8 cellular contexts compared by ENCODE assay signal in genomic region chr3:93973160-93974126, GRCh38. TPM values are rescaled to one million over a fixed set of nuclear protein-coding genes. Genes with fewer than 3 reads are reported as not detected.
A peak's percentile ranks its signal among the peaks of the same experiment; 100 is the strongest.
DNase-seq lines count a peak whose midpoint lies in the region; ATAC-seq, FAIRE-seq and TF ChIP-seq lines count a peak whose summit lies in the region.

Gene PROS1 (minus strand): TSS chr3:93973896. CDS start chr3:93973749, 147 bp downstream.

- 0 out of 3 replicates have a peak, but pooled peaks have one; percentile 11 for TF ChIP-seq CTCF in A549 (IDR thresholded peaks at IDR 0.05)
- no peak for TF ChIP-seq CTCF in coronary artery (IDR thresholded peaks at IDR 0.05)
- no peak for TF ChIP-seq CTCF in kidney epithelial cell (IDR thresholded peaks at IDR 0.05; ENCODE audit: insufficient read depth, low read length, poor library complexity, severe bottlenecking)
- TF ChIP-seq CTCF in spleen (IDR thresholded peaks at IDR 0.05 in 8 of 11, conservative IDR thresholded peaks at IDR 0.05 in 3 of 11) = no peak

- TF ChIP-seq EP300 in A549 (IDR thresholded peaks at IDR 0.05) = no peak

- DNase-seq in A549 (ENCODE audit: low read depth in 1 of 2, low spot score in 1 of 2) (peak; percentile 50 to 75), NCI-H2227 treated with DMSO at 0.1 percent for 48 hours (lab: John Stamatoyannopoulos, UW) (peak; percentile 64), coronary artery (ENCODE audit: low spot score) (peak; percentile 87), kidney epithelial cell (ENCODE audit: low read depth) (peak; percentile 31), spleen (peak; percentile 92)
- peak; percentile 11 for DNase-seq in activated CD4-positive, alpha-beta T cell treated with anti-CD3 and anti-CD28 coated beads for 1 hour

- POLR2A ChIA-PET in A549 (lab: Yijun Ruan, JAX) = interaction anchor here (0.9 to 1.6 kb wide), 3 partner anchors 12 to 89 kb away, joined by 4 to 9 read pairs (median 5); partner anchors contain the start of genes DHFR2 and NSUN3

- H3K9me3 ChIP-seq in A549 = no peaks in the 10 kb centered on the region
- no peaks in the 10 kb centered on the region for H3K9me3 ChIP-seq in spleen

- 4% methylated on average over 13 of the region's 53 CpGs for WGBS in A549 (ENCODE audit: missing lambda C conversion rate)
- WGBS in spleen, 5 donors = 1 to 3% (median 2%) methylated on average over 40 to 53 of the region's 53 CpGs

- intact Hi-C loops in spleen (cut with DNase I; ENCODE audit: low total_unique reads) = no loop called here

- H3K36me3 ChIP-seq in kidney epithelial cell (ENCODE audit: control insufficient read depth, insufficient read depth, low read length) (no peaks in the 10 kb centered on the region), spleen (no peaks in the 10 kb centered on the region)

- TF ChIP-seq POLR2A in A549 (IDR thresholded peaks at IDR 0.05; ENCODE audit: low read length) (peak; percentile 69), spleen (IDR thresholded peaks at IDR 0.05) (peak in 1 of 3 donors; percentile 31)

- H3K4me2 ChIP-seq in A549 = peak within 1 kb of the TSS; percentile 84

- CTCF ChIA-PET in A549 (lab: Yijun Ruan, JAX) = interaction anchor here (0.6 to 1.4 kb wide), 2 partner anchors 14 to 16 kb away, joined by 3 to 5 read pairs; no protein-coding TSS in a partner anchor

- H3K4me1 ChIP-seq in A549 = peaks cover 18% of the 10 kb centered on the region
- peaks cover 0 to 25% (median 16%) of the 10 kb centered on the region in 6 donors for H3K4me1 ChIP-seq in spleen

- H3K27me3 ChIP-seq in kidney epithelial cell (ENCODE audit: control insufficient read depth, insufficient read depth, low read length) (no peaks in the 10 kb centered on the region), spleen (replicated peaks in 1 of 7) (peaks cover 0 to 21% (median 0%) of the 10 kb centered on the region in 7 donors)

- peak within 1 kb of the TSS; percentile 58 for H3K4me3 ChIP-seq in A549
- H3K4me3 ChIP-seq in coronary artery = peak within 1 kb of the TSS; percentile 77
- H3K4me3 ChIP-seq in kidney epithelial cell (ENCODE audit: low read depth, low read length) = peak within 1 kb of the TSS; percentile 61
- H3K4me3 ChIP-seq in spleen = peak within 1 kb of the TSS; percentile 29 to 75 (median 46)

- peak; percentile 85 to 90 for ATAC-seq in A549
- peak; percentile 87 for ATAC-seq in GM18511 (IDR thresholded peaks at IDR 0.05; ENCODE audit: unreplicated experiment)
- peak; percentile 95 for ATAC-seq in HG03045 (IDR thresholded peaks at IDR 0.05; ENCODE audit: unreplicated experiment)

- peak; percentile 81 for FAIRE-seq in A549 (lab: Jason Lieb, UNC)

- TF ChIP-seq RAD21 in A549 (conservative IDR thresholded peaks at IDR 0.05 in 1 of 2, IDR thresholded peaks at IDR 0.05 in 1 of 2) = no peak; a peak in 1 of 5 replicates

- H3K27ac ChIP-seq in A549 = peak within 1 kb of the TSS; percentile 80 to 89
- peak within 1 kb of the TSS; percentile 73 to 90 for H3K27ac ChIP-seq in coronary artery
- H3K27ac ChIP-seq in spleen = peak within 1 kb of the TSS; percentile 43 to 90 (median 86)

TF ChIP-seq in A549, 52 proteins besides CTCF, POLR2A, EP300 and RAD21:
- TF ChIP-seq JUN (IDR thresholded peaks at IDR 0.05) (peak; percentile 46 to 51; a peak in 2 of 5 replicates), KDM1A (IDR thresholded peaks at IDR 0.05; ENCODE audit: low read depth) (no peak), BCL3 (IDR thresholded peaks at IDR 0.05) (0 out of 3 replicates have a peak, but pooled peaks have one; percentile 27), PHF8 (IDR thresholded peaks at IDR 0.05; ENCODE audit: borderline replicate concordance, low read depth) (peak; percentile 39; the same call in 1 of the 2 replicates), MAX (IDR thresholded peaks at IDR 0.05) (peak; percentile 51), CHD4 (IDR thresholded peaks at IDR 0.05; ENCODE audit: borderline replicate concordance) (no peak), RFX5 (IDR thresholded peaks at IDR 0.05) (0 out of 2 replicates have a peak, but pooled peaks have one; percentile 7)

RNA-seq across cellular contexts. Expression of gene PROS1, which starts in this region (rescaled TPM):
- polyA plus RNA-seq in A549 (2011; rRNA removed) = 28.0 and 31.3 TPM in 2 replicates
- 2.3 and 2.7 TPM in 2 replicates for polyA plus RNA-seq in A549 (2012; cell fraction: cytosol; rRNA removed)
- polyA plus RNA-seq in A549 (2012; cell fraction: nucleus; rRNA removed) = 1.7 and 2.2 TPM in 2 replicates
- polyA plus RNA-seq in A549 (2017; fragmentation: RNase III; extraction: RNeasy Plus Mini Kit Qiagen cat#74134 plus additional on column Dnase treatment) = 9.6 to 13.8 TPM (median 11.7 TPM) in 3 replicates
- 8.4 and 10.2 TPM in 2 replicates for polyA minus RNA-seq in A549 (2011; rRNA and poly(A)+ RNA removed)
- total RNA-seq in kidney epithelial cell = 14.1 and 15.1 TPM in 2 replicates
- 10 to 100 TPM; 17.0 to 42.8 (median 30.1) TPM for total RNA-seq in spleen
- 1 to 10 TPM; 2.5 to 5.6 (median 5.0) TPM for polyA plus RNA-seq in spleen

Comparison
In these comparisons a context has a peak if more than half of its experiments do, and no peak if none do; other contexts are left out.
1. Peak in every context shown above with its lines: DNase-seq, ATAC-seq, H3K4me3 ChIP-seq and H3K27ac ChIP-seq.
2. DNase-seq: peak in every context shown above with its lines; median percentile 92 in spleen; 87 in coronary artery; 64 in NCI-H2227 treated with DMSO at 0.1 percent for 48 hours; 62 in A549; 31 in kidney epithelial cell; 11 in activated CD4-positive, alpha-beta T cell treated with anti-CD3 and anti-CD28 coated beads for 1 hour.